In genomic region chr9:79686381-79687130, GRCh38 we compare ENCODE assay signal across 9 cellular contexts.
A peak's percentile ranks its signal among the peaks of the same experiment; 100 is the strongest.
DNase-seq lines count a peak whose midpoint lies in the region; ATAC-seq, FAIRE-seq and TF ChIP-seq lines count a peak whose summit lies in the region.
"Had no signal": no experiment of that assay in that cellular context is flagged by ENCODE, and none has a peak within 500 bp of the region (broad histone marks: within the 10 kb centered on the region; RNA-seq: fewer than 3 reads in every experiment).

No MANE protein-coding gene starts in this region.

- no peak overlapping the region for H3K4me3 ChIP-seq in heart right ventricle
- H3K4me3 ChIP-seq in fibroblast of villous mesenchyme (ENCODE audit: low read depth, low read length): no peak overlapping the region

- intact Hi-C loops in heart right ventricle (cut with DNase I) (loop anchor here in 1 of 10 donors (10.0 kb wide), 1 partner anchor 112 kb away; the partner anchor contains the start of gene TLE4), cardiac septum (cut with DNase I) (no loop called here)

- no peak for TF ChIP-seq CTCF in heart right ventricle (IDR thresholded peaks at IDR 0.05)
- no peak for TF ChIP-seq CTCF in WTC11 (IDR thresholded peaks at IDR 0.05)
- no peak for TF ChIP-seq CTCF in fibroblast of villous mesenchyme (IDR thresholded peaks at IDR 0.05; ENCODE audit: insufficient read depth, low read depth, low read length)
- no peak for TF ChIP-seq CTCF in omental fat pad (IDR thresholded peaks at IDR 0.05)

- H3K27ac Mint-ChIP-seq in WTC11: no peak overlapping the region

- CTCF ChIA-PET in WTC11 (lab: Charles Lee): no interaction called here

- peaks cover 6% of the 10 kb centered on the region; the same call in 1 of the 2 replicates for H3K36me3 Mint-ChIP-seq in WTC11

- no peaks in the 10 kb centered on the region for H3K27me3 ChIP-seq in heart right ventricle

- no peaks in the 10 kb centered on the region for H3K9me3 Mint-ChIP-seq in WTC11

- no peak for DNase-seq in heart right ventricle
- no peak for DNase-seq in cardiac septum (ENCODE audit: low spot score)
- DNase-seq in WTC11 (ENCODE audit: low spot score): no peak
- peak; percentile 56 for DNase-seq in fibroblast of villous mesenchyme (ENCODE audit: low read depth)
- peak; percentile 42 for DNase-seq in urothelium cell line (ENCODE audit: low spot score)
- no peak for DNase-seq in omental fat pad (ENCODE audit: low spot score)
- DNase-seq: glutamatergic neuron had no signal

- peaks cover 0 to 6% (median 0%) of the 10 kb centered on the region in 9 donors for H3K36me3 ChIP-seq in heart right ventricle

- no peaks in the 10 kb centered on the region for H3K27me3 Mint-ChIP-seq in WTC11 (ENCODE audit: low read depth)

- H3K4me1 Mint-ChIP-seq in WTC11: peaks cover 29% of the 10 kb centered on the region

- H3K4me3 Mint-ChIP-seq in WTC11: no peak overlapping the region

- H3K27ac ChIP-seq in heart right ventricle: peak overlapping the region in 1 of 10 donors; percentile 19

- FAIRE-seq in urothelium cell line (lab: Jason Lieb, UNC): no peak

- WGBS in heart right ventricle, 2 donors: 50 to 65% methylated on average over 8 of the region's 8 CpGs

- no peaks in the 10 kb centered on the region for H3K9me3 ChIP-seq in heart right ventricle

- POLR2A ChIA-PET in WTC11 (lab: Charles Lee): no interaction called here

- H3K4me1 ChIP-seq in heart right ventricle: peaks cover 0 to 29% (median 10%) of the 10 kb centered on the region in 9 donors

- ATAC-seq in heart right ventricle (peak in 5 of 8 donors; percentile 44 to 79 (median 62)), WTC11 (peak; percentile 38), HG03045 (IDR thresholded peaks at IDR 0.05; ENCODE audit: unreplicated experiment) (no peak), omental fat pad (ENCODE audit: low FRiP score) (no peak), HG03175 (IDR thresholded peaks at IDR 0.05; ENCODE audit: unreplicated experiment) (no peak)

TF ChIP-seq in WTC11, 78 proteins besides CTCF, POLR2A, EP300 and RAD21:
- no peak for TF ChIP-seq TP53 (CRISPR knock-in tag; IDR thresholded peaks at IDR 0.05)
- TF ChIP-seq ZNF416 (CRISPR knock-in tag; IDR thresholded peaks at IDR 0.05): no peak

Comparison
In these comparisons a context has a peak if more than half of its experiments do, and no peak if none do; other contexts are left out.
1. ATAC-seq: peak in heart right ventricle (5 of 8) and WTC11 (single experiment); none in HG03045 (single experiment), omental fat pad (single experiment) and HG03175 (single experiment).
2. DNase-seq: peak in fibroblast of villous mesenchyme (single experiment) and urothelium cell line (single experiment); none in heart right ventricle (0 of 2), cardiac septum (single experiment), WTC11 (single experiment) and omental fat pad (single experiment).